In the genomic region with DNA sequence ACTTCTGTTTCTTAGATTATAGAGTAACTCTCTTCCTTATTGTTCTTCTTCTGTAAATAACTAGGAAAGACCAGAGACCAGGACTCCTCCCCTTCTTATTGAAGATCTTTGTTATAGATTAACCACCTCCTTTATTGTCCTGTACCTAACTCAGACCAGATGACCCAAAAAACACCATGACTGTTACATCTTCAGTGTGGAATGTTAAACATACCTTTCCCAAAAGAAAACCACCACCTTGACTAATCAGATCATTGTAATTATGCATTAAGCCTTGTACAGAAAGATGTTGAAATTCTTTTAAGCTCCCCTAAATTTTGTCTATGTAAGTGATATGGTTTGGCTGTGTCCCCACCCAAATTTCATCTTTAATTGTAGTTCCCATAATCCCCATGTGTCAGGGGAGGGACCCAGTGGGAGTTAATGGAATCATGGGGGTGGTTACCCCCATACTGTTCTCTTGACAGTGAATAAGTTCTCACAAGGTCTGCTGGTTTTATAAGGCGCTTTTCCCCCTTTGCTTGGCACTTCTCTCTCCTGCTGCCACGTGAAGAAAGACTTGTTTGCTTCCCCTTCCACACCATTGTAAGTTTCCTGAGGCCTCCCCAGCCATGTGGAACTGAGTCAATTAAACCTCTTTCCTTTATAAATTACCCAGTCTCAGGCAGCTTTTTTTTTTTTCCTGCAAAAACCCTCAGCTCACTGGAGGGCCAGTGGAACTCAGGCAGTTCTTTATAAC, we compare ENCODE assay signal across 28 cellular contexts. TPM values are rescaled to one million over a fixed set of nuclear protein-coding genes. Genes with fewer than 3 reads are reported as not detected.
DNase-seq lines count a peak whose midpoint lies in the region; ATAC-seq, FAIRE-seq and TF ChIP-seq lines count a peak whose summit lies in the region.
"Had no signal": no experiment of that assay in that cellular context is flagged by ENCODE, and none has a peak within 500 bp of the region (broad histone marks: within the 10 kb centered on the region; RNA-seq: fewer than 3 reads in every experiment).

No MANE protein-coding gene starts in this region.

- TF ChIP-seq RAD21 in HepG2 (CRISPR knock-in tag; IDR thresholded peaks at IDR 0.05): no peak

- no peaks in the 10 kb centered on the region for H3K27me3 Mint-ChIP-seq in T-helper 1 cell treated with Interleukin-12 subunit alpha and Interleukin-12 subunit beta and Interleukin-4 antibody, amounts not matched to agents 30 μg/mL and 1 μg/mL, for 36 hours (ENCODE audit: low read depth)
- no peaks in the 10 kb centered on the region for H3K27me3 Mint-ChIP-seq in osteocyte (ENCODE audit: unreplicated experiment)
- H3K27me3 Mint-ChIP-seq in activated T-helper 1 cell treated with anti-CD3 and anti-CD28 coated beads, Interleukin-12 subunit alpha, Interleukin-12 subunit beta, Interleukin-2, Interleukin-4 antibody, amounts not matched to agents 30 ng/mL and 10 ng/mL and 1 ng/mL, durations not matched to agents 14 hours and 24 hours and 36 hours (ENCODE audit: insufficient read depth): no peaks in the 10 kb centered on the region
- H3K27me3 Mint-ChIP-seq: activated CD4-positive, alpha-beta T cell treated with anti-CD3 and anti-CD28 coated beads, Interleukin-2, amount 10 ng/mL, durations not matched to agents 7 days and 5 days; activated naive CD8-positive, alpha-beta T cell; activated T-helper 17 cell treated with anti-CD3 and anti-CD28 coated beads, Interleukin-2, amount 50 U/mL, for 72 hours; CD8-positive, alpha-beta memory T cell had no signal

- peak; percentile 80 for ATAC-seq in HepG2
- ATAC-seq: activated T-helper 17 cell treated with anti-CD3 and anti-CD28 coated beads, Interleukin-2, amount 50 U/mL, for 72 hours had no signal

- H3K4me3 Mint-ChIP-seq in T-helper 1 cell treated with Interleukin-12 subunit alpha and Interleukin-12 subunit beta and Interleukin-4 antibody, amounts not matched to agents 30 μg/mL and 1 μg/mL, for 36 hours: no peak overlapping the region
- H3K4me3 Mint-ChIP-seq in osteocyte (ENCODE audit: unreplicated experiment): no peak overlapping the region
- H3K4me3 Mint-ChIP-seq in activated T-helper 1 cell treated with anti-CD3 and anti-CD28 coated beads, Interleukin-12 subunit alpha, Interleukin-12 subunit beta, Interleukin-2, Interleukin-4 antibody, amounts not matched to agents 30 ng/mL and 10 ng/mL and 1 ng/mL, durations not matched to agents 14 hours and 24 hours and 36 hours: no peak overlapping the region
- H3K4me3 Mint-ChIP-seq: activated CD4-positive, alpha-beta T cell treated with anti-CD3 and anti-CD28 coated beads, Interleukin-2, amount 10 ng/mL, durations not matched to agents 7 days and 5 days; activated naive CD8-positive, alpha-beta T cell; activated T-helper 17 cell treated with anti-CD3 and anti-CD28 coated beads, Interleukin-2, amount 50 U/mL, for 72 hours; CD8-positive, alpha-beta memory T cell had no signal

- WGBS in ectodermal cell, 2 experiments: 42 to 54% methylated on average over 2 of the region's 2 CpGs
- WGBS in HepG2 (ENCODE audit: low lambda C conversion rate): 85% methylated on average over 2 of the region's 2 CpGs
- 68 to 69% methylated on average over 2 of the region's 2 CpGs for WGBS in lower leg skin, 2 donors

- H3K9me3 Mint-ChIP-seq in T-helper 1 cell treated with Interleukin-12 subunit alpha and Interleukin-12 subunit beta and Interleukin-4 antibody, amounts not matched to agents 30 μg/mL and 1 μg/mL, for 36 hours: no peaks in the 10 kb centered on the region
- H3K9me3 Mint-ChIP-seq in osteocyte (ENCODE audit: unreplicated experiment): no peaks in the 10 kb centered on the region
- no peaks in the 10 kb centered on the region for H3K9me3 Mint-ChIP-seq in activated T-helper 1 cell treated with anti-CD3 and anti-CD28 coated beads, Interleukin-12 subunit alpha, Interleukin-12 subunit beta, Interleukin-2, Interleukin-4 antibody, amounts not matched to agents 30 ng/mL and 10 ng/mL and 1 ng/mL, durations not matched to agents 14 hours and 24 hours and 36 hours
- H3K9me3 Mint-ChIP-seq: activated CD4-positive, alpha-beta T cell treated with anti-CD3 and anti-CD28 coated beads, Interleukin-2, amount 10 ng/mL, durations not matched to agents 7 days and 5 days; activated T-helper 17 cell treated with anti-CD3 and anti-CD28 coated beads, Interleukin-2, amount 50 U/mL, for 72 hours; CD8-positive, alpha-beta memory T cell had no signal

- POLR2A ChIA-PET in HepG2 (lab: Yijun Ruan, JAX): interaction anchor here (1.0 kb wide), 1 partner anchor 27 kb away, joined by 4 read pairs; no protein-coding TSS in a partner anchor

- peaks cover 12% of the 10 kb centered on the region for H3K4me1 ChIP-seq in ectodermal cell (ENCODE audit: control insufficient read depth, insufficient read depth, low read length)
- peaks cover 30% of the 10 kb centered on the region for H3K4me1 ChIP-seq in HepG2 (ENCODE audit: insufficient read depth, low read length)
- H3K4me1 ChIP-seq: left ventricle myocardium inferior, upper lobe of left lung had no signal

- peaks cover 6% of the 10 kb centered on the region for H3K36me3 Mint-ChIP-seq in T-helper 1 cell treated with Interleukin-12 subunit alpha and Interleukin-12 subunit beta and Interleukin-4 antibody, amounts not matched to agents 30 μg/mL and 1 μg/mL, for 36 hours (ENCODE audit: low read depth)
- peaks cover 16% of the 10 kb centered on the region for H3K36me3 Mint-ChIP-seq in osteocyte (ENCODE audit: unreplicated experiment)
- H3K36me3 Mint-ChIP-seq in activated T-helper 1 cell treated with anti-CD3 and anti-CD28 coated beads, Interleukin-12 subunit alpha, Interleukin-12 subunit beta, Interleukin-2, Interleukin-4 antibody, amounts not matched to agents 30 ng/mL and 10 ng/mL and 1 ng/mL, durations not matched to agents 14 hours and 24 hours and 36 hours (ENCODE audit: low read depth): peaks cover 5% of the 10 kb centered on the region

- H3K9ac ChIP-seq in HepG2 (ENCODE audit: insufficient read depth, low read depth, low read length): no peak overlapping the region

- H3K4me1 Mint-ChIP-seq in T-helper 1 cell treated with Interleukin-12 subunit alpha and Interleukin-12 subunit beta and Interleukin-4 antibody, amounts not matched to agents 30 μg/mL and 1 μg/mL, for 36 hours (ENCODE audit: low read depth): peaks cover 3% of the 10 kb centered on the region
- H3K4me1 Mint-ChIP-seq in osteocyte (ENCODE audit: unreplicated experiment): peaks cover 3% of the 10 kb centered on the region
- H3K4me1 Mint-ChIP-seq in activated T-helper 1 cell treated with anti-CD3 and anti-CD28 coated beads, Interleukin-12 subunit alpha, Interleukin-12 subunit beta, Interleukin-2, Interleukin-4 antibody, amounts not matched to agents 30 ng/mL and 10 ng/mL and 1 ng/mL, durations not matched to agents 14 hours and 24 hours and 36 hours (ENCODE audit: low read depth): peaks cover 4% of the 10 kb centered on the region

- no peak for TF ChIP-seq CTCF in HepG2 (CRISPR knock-in tag; IDR thresholded peaks at IDR 0.05)
- no peak for TF ChIP-seq CTCF in lower leg skin (IDR thresholded peaks at IDR 0.05)
- no peak for TF ChIP-seq CTCF in osteocyte (IDR thresholded peaks at IDR 0.05)

- H3K4me3 ChIP-seq in ectodermal cell (ENCODE audit: insufficient read depth, low read depth, low read length) (no peak overlapping the region), HepG2 (replicated peaks in 1 of 3; ENCODE audit: insufficient read depth in 1 of 3, low read depth in 2 of 3, low read length in 3 of 3) (no peak overlapping the region), lower leg skin (ENCODE audit: low read depth, poor library complexity, severe bottlenecking) (no peak overlapping the region)
- H3K4me3 ChIP-seq: dorsolateral prefrontal cortex, HAP-1, left ventricle myocardium inferior, SK-N-MC, upper lobe of left lung had no signal

- H3K27ac Mint-ChIP-seq in T-helper 1 cell treated with Interleukin-12 subunit alpha and Interleukin-12 subunit beta and Interleukin-4 antibody, amounts not matched to agents 30 μg/mL and 1 μg/mL, for 36 hours: peak overlapping the region; percentile 14
- H3K27ac Mint-ChIP-seq in osteocyte (ENCODE audit: unreplicated experiment): no peak overlapping the region
- H3K27ac Mint-ChIP-seq in activated T-helper 1 cell treated with anti-CD3 and anti-CD28 coated beads, Interleukin-12 subunit alpha, Interleukin-12 subunit beta, Interleukin-2, Interleukin-4 antibody, amounts not matched to agents 30 ng/mL and 10 ng/mL and 1 ng/mL, durations not matched to agents 14 hours and 24 hours and 36 hours: no peak overlapping the region
- H3K27ac Mint-ChIP-seq: activated CD4-positive, alpha-beta T cell treated with anti-CD3 and anti-CD28 coated beads, Interleukin-2, amount 10 ng/mL, durations not matched to agents 7 days and 5 days; activated naive CD8-positive, alpha-beta T cell; activated T-helper 17 cell treated with anti-CD3 and anti-CD28 coated beads, Interleukin-2, amount 50 U/mL, for 72 hours had no signal

- H3K36me3 ChIP-seq in ectodermal cell (ENCODE audit: control insufficient read depth, insufficient read depth, low read length) (no peaks in the 10 kb centered on the region), HepG2 (replicated peaks in 1 of 2; ENCODE audit: control insufficient read depth in 1 of 2, insufficient read depth in 2 of 2, low read length in 2 of 2) (peaks cover 9 to 58% of the 10 kb centered on the region in 2 experiments)
- H3K36me3 ChIP-seq: HAP-1, WERI-Rb-1 had no signal

- CTCF ChIA-PET in HepG2 (lab: Yijun Ruan, JAX; ENCODE audit: low intra/inter-chr PET ratio, low total read pairs): no interaction called here

- TF ChIP-seq EP300 in HepG2 (IDR thresholded peaks at IDR 0.05; ENCODE audit: low read depth in 2 of 2, low read length in 2 of 2) (peak in 1 of 2 experiments; percentile 60; a peak in 1 of 4 replicates), HepG2 (CRISPR knock-in tag; IDR thresholded peaks at IDR 0.05; ENCODE audit: borderline replicate concordance) (no peak)

- no peaks in the 10 kb centered on the region for H3K79me2 ChIP-seq in HepG2 (ENCODE audit: insufficient read depth, low read length)

- no peaks in the 10 kb centered on the region for H3K9me3 ChIP-seq in ectodermal cell (ENCODE audit: control insufficient read depth, low read length)
- no peaks in the 10 kb centered on the region for H3K9me3 ChIP-seq in HepG2 (ENCODE audit: low read length)
- H3K9me3 ChIP-seq: HAP-1, left ventricle myocardium inferior, upper lobe of left lung had no signal

- H3K27ac ChIP-seq in ectodermal cell (ENCODE audit: insufficient read depth, low read depth, low read length, poor library complexity, severe bottlenecking) (peak overlapping the region; percentile 16), HepG2 (ENCODE audit: extremely low read length, insufficient read depth, low read length) (no peak overlapping the region)
- H3K27ac ChIP-seq: dorsolateral prefrontal cortex, epithelial cell of prostate, left ventricle myocardium inferior, RWPE1, SK-N-MC, upper lobe of left lung, WERI-Rb-1 had no signal

- TF ChIP-seq POLR2A in HepG2 (IDR thresholded peaks at IDR 0.05; ENCODE audit: insufficient read depth in 1 of 2, low read depth in 2 of 2, low read length in 2 of 2) (no peak), lower leg skin (IDR thresholded peaks at IDR 0.05) (no peak)

- in situ Hi-C loops in HepG2 (cut with HindIII; ENCODE audit: extremely low pct_ligation_motif_present, low pct_unique_long_range_greater_than_20kb): no loop called here

- no TSS peak for BruUV-seq in HepG2 (replicated peaks; lab: Mats Ljungman, UMichigan)

- H3K27me3 ChIP-seq in ectodermal cell (ENCODE audit: control insufficient read depth, insufficient read depth, low read length, poor library complexity, severe bottlenecking) (no peaks in the 10 kb centered on the region), HepG2 (ENCODE audit: control insufficient read depth in 1 of 2, insufficient read depth in 2 of 2, low read length in 2 of 2) (no peaks in the 10 kb centered on the region)
- H3K27me3 ChIP-seq: dorsolateral prefrontal cortex, upper lobe of left lung had no signal

- DNase-seq in T-helper 1 cell (no peak), HepG2 (ENCODE audit: low spot score) (peak; percentile 41), lower leg skin (ENCODE audit: low spot score in 2 of 2) (no peak), osteocyte (ENCODE audit: extremely low spot score, unreplicated experiment) (no peak), epidermal melanocyte (ENCODE audit: insufficient read length, low spot score) (no peak)
- no peak for DNase-seq in activated T-helper 1 cell treated with anti-CD3 and anti-CD28 coated beads, Interleukin-12 subunit alpha, Interleukin-12 subunit beta, Interleukin-2, Interleukin-4 antibody, amounts not matched to agents 30 ng/mL and 10 ng/mL and 1 ng/mL, durations not matched to agents 14 hours and 24 hours and 36 hours (ENCODE audit: low spot score)
- DNase-seq: activated CD4-positive, alpha-beta T cell treated with anti-CD3 and anti-CD28 coated beads, Interleukin-2, amount 10 ng/mL, durations not matched to agents 7 days and 5 days; aorta; caudate nucleus; CD8-positive, alpha-beta memory T cell; DMS79 treated with DMSO at 0.1 percent for 48 hours; dorsolateral prefrontal cortex; head of caudate nucleus; IMR-90; left ventricle myocardium inferior; NCI-H1105 treated with DMSO at 0.1 percent for 48 hours; NCI-H2081; NCI-H446; upper lobe of left lung; WERI-Rb-1 had no signal

- peak overlapping the region; percentile 37 for H3K4me2 ChIP-seq in HepG2 (ENCODE audit: low read depth, low read length)

- no peaks in the 10 kb centered on the region for H4K20me1 ChIP-seq in HepG2 (ENCODE audit: insufficient read depth, low read length)

- no peak overlapping the region for H2AFZ ChIP-seq in HepG2 (ENCODE audit: low read length)

- no peak for FAIRE-seq in HepG2 (lab: Jason Lieb, UNC)

- intact Hi-C loops in HepG2 (cut with micrococcal nuclease; ENCODE audit: unreplicated experiment): no loop called here
- intact Hi-C loops in lower leg skin (cut with DNase I; ENCODE audit: low total_unique reads): no loop called here
- intact Hi-C loops in activated T-helper 1 cell treated with anti-CD3 and anti-CD28 coated beads, Interleukin-12 subunit alpha, Interleukin-12 subunit beta, Interleukin-2, Interleukin-4 antibody, amounts not matched to agents 30 ng/mL and 10 ng/mL and 1 ng/mL, durations not matched to agents 14 hours and 24 hours and 36 hours (cut with micrococcal nuclease): no loop called here

RNA-seq across cellular contexts. Expression of a gene that starts 26.3 kb away (rescaled TPM):
- 23.2 TPM for polyA plus RNA-seq in ectodermal cell (2013, experiment 1 of 4)
- polyA plus RNA-seq in ectodermal cell (2013, experiment 2 of 4): 21.8 TPM
- 14.7 TPM for polyA plus RNA-seq in ectodermal cell (2013, experiment 3 of 4)
- 16.7 TPM for polyA plus RNA-seq in ectodermal cell (2013, experiment 4 of 4)
- total RNA-seq in HepG2 (2016; rRNA removed; fragmentation: Illumina TruSeq; extraction: Trizol): 29.5 and 52.6 TPM in 2 replicates
- 31.9 and 35.6 TPM in 2 replicates for total RNA-seq in HepG2 (2016; cell fraction: cytosol; rRNA removed; fragmentation: Illumina TruSeq; extraction: Trizol; ENCODE audit: low read depth)
- 27.5 and 50.9 TPM in 2 replicates for total RNA-seq in HepG2 (2016; cell fraction: insoluble cytoplasmic fraction; rRNA removed; fragmentation: Illumina TruSeq; extraction: Trizol)
- total RNA-seq in HepG2 (2016; cell fraction: membrane; rRNA removed; fragmentation: Illumina TruSeq; extraction: Trizol): 31.2 TPM in 2 replicates
- 68.6 and 68.7 TPM in 2 replicates for total RNA-seq in HepG2 (2016; cell fraction: nucleus; rRNA removed; fragmentation: Illumina TruSeq; extraction: Trizol)
- polyA plus RNA-seq in HepG2 (2011; rRNA removed): 60.8 and 66.4 TPM in 2 replicates
- 47.7 and 50.6 TPM in 2 replicates for polyA plus RNA-seq in HepG2 (2011; cell fraction: cytosol; rRNA removed)
- 32.8 and 34.4 TPM in 2 replicates for polyA plus RNA-seq in HepG2 (2011; cell fraction: nucleus; rRNA removed)
- polyA plus RNA-seq in HepG2 (2012): 36.1 and 38.1 TPM in 2 replicates
- polyA plus RNA-seq in HepG2 (2016; cell fraction: cytosol; fragmentation: Illumina TruSeq; extraction: Trizol; ENCODE audit: low read depth): 6.9 and 7.3 TPM in 2 replicates
- 20.7 and 24.7 TPM in 2 replicates for polyA plus RNA-seq in HepG2 (2016; cell fraction: insoluble cytoplasmic fraction; fragmentation: Illumina TruSeq; extraction: Trizol; ENCODE audit: low read depth)
- 10.7 and 11.5 TPM in 2 replicates for polyA plus RNA-seq in HepG2 (2016; cell fraction: membrane; fragmentation: Illumina TruSeq; extraction: Trizol; ENCODE audit: low read depth)
- 62.9 and 65.1 TPM in 2 replicates for polyA plus RNA-seq in HepG2 (2016; cell fraction: nucleus; fragmentation: Illumina TruSeq; extraction: Trizol; ENCODE audit: insufficient read depth, low read depth)
- polyA minus RNA-seq in HepG2 (2011; rRNA and poly(A)+ RNA removed; ENCODE audit: low replicate concordance): 13.2 and 89.5 TPM in 2 replicates
- polyA minus RNA-seq in HepG2 (2011; cell fraction: cytosol; rRNA and poly(A)+ RNA removed): 71.8 and 79.4 TPM in 2 replicates
- 74.4 and 82.4 TPM in 2 replicates for polyA minus RNA-seq in HepG2 (2011; cell fraction: nucleus; rRNA and poly(A)+ RNA removed)
- total RNA-seq in lower leg skin: 1 to 10 TPM; 2.0 to 5.5 (median 2.4) TPM
- 34.9 and 36.0 TPM in 2 replicates for total RNA-seq in osteocyte
- 11.3 and 13.8 TPM in 2 replicates for total RNA-seq in activated T-helper 1 cell treated with anti-CD3 and anti-CD28 coated beads, Interleukin-12 subunit alpha, Interleukin-12 subunit beta, Interleukin-2, Interleukin-4 antibody, amounts not matched to agents 30 ng/mL and 10 ng/mL and 1 ng/mL, durations not matched to agents 14 hours and 24 hours and 36 hours
